ENCODE assay signal across 8 cellular contexts in the genomic region with DNA sequence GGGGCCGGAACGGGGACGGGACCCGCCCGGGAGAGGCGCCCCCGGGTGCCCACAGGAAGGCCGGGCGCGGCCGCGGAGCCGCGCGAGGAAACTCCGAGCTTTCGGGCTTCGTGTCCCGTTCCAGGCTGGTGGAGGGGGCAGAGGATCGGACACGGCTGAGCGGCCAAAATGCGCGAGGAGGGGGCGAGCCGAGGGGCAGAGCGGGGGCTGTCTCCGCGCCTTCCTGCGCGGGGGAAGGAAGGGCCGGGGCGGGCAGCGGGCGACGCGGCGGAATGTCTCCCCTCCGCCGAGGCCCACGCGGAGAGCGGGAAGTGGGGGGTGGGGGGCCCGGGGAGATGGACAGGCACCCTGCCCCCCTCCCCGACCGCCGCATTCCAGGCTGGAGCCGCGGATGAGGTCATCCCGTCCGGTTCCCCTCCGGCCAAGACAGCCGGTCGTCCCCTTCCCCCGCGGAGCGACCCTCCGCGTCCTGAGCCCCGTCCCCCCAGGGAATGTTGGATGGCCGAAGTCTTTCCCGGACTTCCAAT. TPM values are rescaled to one million over a fixed set of nuclear protein-coding genes. Genes with fewer than 3 reads are reported as not detected.
DNase-seq lines count a peak whose midpoint lies in the region; ATAC-seq and TF ChIP-seq lines count a peak whose summit lies in the region.

No MANE protein-coding gene starts in this region.

- peak overlapping the region; percentile 77 for H3K4me3 Mint-ChIP-seq in stimulated activated naive B cell treated with anti-CD40 and anti-IgM and Interleukin-4, amounts not matched to agents 10 μg/mL and 1 μg/mL and 100 μg/mL, for 72 hours

- H3K4me1 Mint-ChIP-seq in stimulated activated naive B cell treated with anti-CD40 and anti-IgM and Interleukin-4, amounts not matched to agents 10 μg/mL and 1 μg/mL and 100 μg/mL, for 72 hours, result peaks cover 16 to 24% of the 10 kb centered on the region in 2 donors

- in situ Hi-C loops in astrocyte of the spinal cord (cut with HindIII; ENCODE audit: low sequenced_read_pairs), result no loop called here

- peak overlapping the region; percentile 84 for H3K4me3 ChIP-seq in astrocyte of the spinal cord (ENCODE audit: low read depth, low read length)

- no peak overlapping the region for H3K27ac Mint-ChIP-seq in stimulated activated naive B cell treated with anti-CD40 and anti-IgM and Interleukin-4, amounts not matched to agents 10 μg/mL and 1 μg/mL and 100 μg/mL, for 72 hours

- no peak for ATAC-seq in stimulated activated naive B cell treated with anti-CD40 and anti-IgM and Interleukin-4, amounts not matched to agents 10 μg/mL and 1 μg/mL and 100 μg/mL, for 72 hours (replicated peaks)

- no peaks in the 10 kb centered on the region for H3K9me3 Mint-ChIP-seq in stimulated activated naive B cell treated with anti-CD40 and anti-IgM and Interleukin-4, amounts not matched to agents 10 μg/mL and 1 μg/mL and 100 μg/mL, for 72 hours

- DNase-seq in HK-2 (ENCODE audit: unreplicated experiment) (peak; percentile 75), astrocyte of the spinal cord (ENCODE audit: low read depth, low spot score) (peak; percentile 61), islet precursor cell (peak; percentile 80), NCI-H2029 (lab: John Stamatoyannopoulos, UW) (no peak), H4 (ENCODE audit: low spot score) (no peak)
- DNase-seq in stimulated activated naive B cell treated with anti-CD40 and anti-IgM and Interleukin-4, amounts not matched to agents 10 μg/mL and 1 μg/mL and 100 μg/mL, for 72 hours, result no peak
- no peak for DNase-seq in stimulated activated CD4-positive, alpha-beta T cell treated with anti-CD3 and anti-CD28 coated beads, Interleukin-4, amount 100 ng/mL, for 4 hours
- DNase-seq in activated CD4-positive, CD25-positive, alpha-beta regulatory T cell treated with anti-CD3 and anti-CD28 coated beads, Interleukin-2, amount 50 U/mL, for 72 hours, result no peak

- no peak for TF ChIP-seq CTCF in astrocyte of the spinal cord (IDR thresholded peaks at IDR 0.05; ENCODE audit: low read depth, low read length)

- no peaks in the 10 kb centered on the region for H3K36me3 Mint-ChIP-seq in stimulated activated naive B cell treated with anti-CD40 and anti-IgM and Interleukin-4, amounts not matched to agents 10 μg/mL and 1 μg/mL and 100 μg/mL, for 72 hours

- H3K27me3 Mint-ChIP-seq in stimulated activated naive B cell treated with anti-CD40 and anti-IgM and Interleukin-4, amounts not matched to agents 10 μg/mL and 1 μg/mL and 100 μg/mL, for 72 hours, result peaks cover 58 to 63% of the 10 kb centered on the region in 2 donors

RNA-seq across cellular contexts. Expression of gene CDC42EP1, which starts 0.5 kb away (rescaled TPM):
- total RNA-seq in H4 (2014; rRNA removed; shearing (Covaris generic)), result 7.6 and 9.5 TPM in 2 replicates

RNA-seq across cellular contexts. Expression of gene LGALS2, which starts 19.1 kb away (rescaled TPM):
- not detected in 2 replicates for total RNA-seq in H4 (2014; rRNA removed; shearing (Covaris generic))

RNA-seq across cellular contexts. Expression of gene CARD10, which starts 41.5 kb away (rescaled TPM):
- total RNA-seq in H4 (2014; rRNA removed; shearing (Covaris generic)), result 2.8 and 3.9 TPM in 2 replicates

RNA-seq across cellular contexts. Expression of gene GGA1, which starts 47.9 kb away (rescaled TPM):
- total RNA-seq in H4 (2014; rRNA removed; shearing (Covaris generic)), result 8.2 and 31.3 TPM in 2 replicates

Comparison
In these comparisons a context has a peak if more than half of its experiments do, and no peak if none do; other contexts are left out.
1. DNase-seq: peak in HK-2 (single experiment), astrocyte of the spinal cord (single experiment) and islet precursor cell (single experiment); none in stimulated activated naive B cell treated with anti-CD40 and anti-IgM and Interleukin-4, amounts not matched to agents 10 μg/mL and 1 μg/mL and 100 μg/mL, for 72 hours (single experiment), NCI-H2029 (single experiment), H4 (single experiment), stimulated activated CD4-positive, alpha-beta T cell treated with anti-CD3 and anti-CD28 coated beads, Interleukin-4, amount 100 ng/mL, for 4 hours (0 of 2) and activated CD4-positive, CD25-positive, alpha-beta regulatory T cell treated with anti-CD3 and anti-CD28 coated beads, Interleukin-2, amount 50 U/mL, for 72 hours (single experiment).